2 cellular contexts compared by ENCODE assay signal in the genomic region with DNA sequence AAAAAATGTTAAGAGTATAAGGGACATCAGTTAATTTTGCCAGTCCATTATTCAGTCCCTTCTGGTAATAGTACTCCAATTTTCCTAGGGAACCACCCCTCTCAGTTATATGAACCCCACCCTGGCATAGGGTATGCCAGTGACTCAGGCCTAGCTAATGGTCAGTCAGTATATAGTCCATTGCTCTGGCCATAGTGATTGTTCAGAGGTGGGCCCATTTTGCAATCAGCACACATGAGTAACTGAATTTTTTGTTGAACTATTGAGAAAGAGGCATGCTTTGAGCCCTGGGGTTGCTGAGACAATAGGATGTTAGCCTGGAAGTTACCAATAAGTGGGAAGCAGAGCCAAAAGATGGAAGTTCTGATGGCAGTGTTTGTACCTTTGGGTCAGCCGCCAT.
TF ChIP-seq lines count a peak whose summit lies in the region.

No MANE protein-coding gene starts in this region.

TF ChIP-seq in K562, 482 proteins besides CTCF, POLR2A, EP300 and RAD21:
- TF ChIP-seq MYNN (IDR thresholded peaks at IDR 0.05) = no peak
- TF ChIP-seq MYNN (CRISPR knock-in tag; IDR thresholded peaks at IDR 0.05) = no peak
- TF ChIP-seq ETV1 (tag; conservative IDR thresholded peaks at IDR 0.05; ENCODE audit: low read depth) = no peak
- TF ChIP-seq DMBX1 (CRISPR knock-in tag; IDR thresholded peaks at IDR 0.05; ENCODE audit: borderline replicate concordance) = no peak
- TF ChIP-seq MAFK (IDR thresholded peaks at IDR 0.05; ENCODE audit: low read length) = no peak
- no peak for TF ChIP-seq SP1 (CRISPR knock-in tag; IDR thresholded peaks at IDR 0.05)
- TF ChIP-seq, protein P1, sequence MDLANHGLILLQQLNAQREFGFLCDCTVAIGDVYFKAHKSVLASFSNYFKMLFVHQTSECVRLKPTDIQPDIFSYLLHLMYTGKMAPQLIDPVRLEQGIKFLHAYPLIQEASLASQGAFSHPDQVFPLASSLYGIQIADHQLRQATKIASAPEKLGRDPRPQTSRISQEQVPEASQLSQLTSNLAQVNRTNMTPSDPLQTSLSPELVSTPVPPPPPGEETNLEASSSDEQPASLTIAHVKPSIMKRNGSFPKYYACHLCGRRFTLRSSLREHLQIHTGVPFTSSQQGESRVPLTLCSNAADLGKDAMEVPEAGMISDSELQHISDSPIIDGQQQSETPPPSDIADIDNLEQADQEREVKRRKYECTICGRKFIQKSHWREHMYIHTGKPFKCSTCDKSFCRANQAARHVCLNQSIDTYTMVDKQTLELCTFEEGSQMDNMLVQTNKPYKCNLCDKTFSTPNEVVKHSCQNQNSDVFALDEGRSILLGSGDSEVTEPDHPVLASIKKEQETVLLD (IDR thresholded peaks at IDR 0.05) = no peak
- TF ChIP-seq, protein P2, sequence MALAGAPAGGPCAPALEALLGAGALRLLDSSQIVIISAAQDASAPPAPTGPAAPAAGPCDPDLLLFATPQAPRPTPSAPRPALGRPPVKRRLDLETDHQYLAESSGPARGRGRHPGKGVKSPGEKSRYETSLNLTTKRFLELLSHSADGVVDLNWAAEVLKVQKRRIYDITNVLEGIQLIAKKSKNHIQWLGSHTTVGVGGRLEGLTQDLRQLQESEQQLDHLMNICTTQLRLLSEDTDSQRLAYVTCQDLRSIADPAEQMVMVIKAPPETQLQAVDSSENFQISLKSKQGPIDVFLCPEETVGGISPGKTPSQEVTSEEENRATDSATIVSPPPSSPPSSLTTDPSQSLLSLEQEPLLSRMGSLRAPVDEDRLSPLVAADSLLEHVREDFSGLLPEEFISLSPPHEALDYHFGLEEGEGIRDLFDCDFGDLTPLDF (CRISPR knock-in tag; IDR thresholded peaks at IDR 0.05) = no peak
- TF ChIP-seq, protein P3, sequence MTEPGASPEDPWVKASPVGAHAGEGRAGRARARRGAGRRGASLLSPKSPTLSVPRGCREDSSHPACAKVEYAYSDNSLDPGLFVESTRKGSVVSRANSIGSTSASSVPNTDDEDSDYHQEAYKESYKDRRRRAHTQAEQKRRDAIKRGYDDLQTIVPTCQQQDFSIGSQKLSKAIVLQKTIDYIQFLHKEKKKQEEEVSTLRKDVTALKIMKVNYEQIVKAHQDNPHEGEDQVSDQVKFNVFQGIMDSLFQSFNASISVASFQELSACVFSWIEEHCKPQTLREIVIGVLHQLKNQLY (CRISPR knock-in tag; conservative IDR thresholded peaks at IDR 0.05) = no peak
- TF ChIP-seq, protein P4, sequence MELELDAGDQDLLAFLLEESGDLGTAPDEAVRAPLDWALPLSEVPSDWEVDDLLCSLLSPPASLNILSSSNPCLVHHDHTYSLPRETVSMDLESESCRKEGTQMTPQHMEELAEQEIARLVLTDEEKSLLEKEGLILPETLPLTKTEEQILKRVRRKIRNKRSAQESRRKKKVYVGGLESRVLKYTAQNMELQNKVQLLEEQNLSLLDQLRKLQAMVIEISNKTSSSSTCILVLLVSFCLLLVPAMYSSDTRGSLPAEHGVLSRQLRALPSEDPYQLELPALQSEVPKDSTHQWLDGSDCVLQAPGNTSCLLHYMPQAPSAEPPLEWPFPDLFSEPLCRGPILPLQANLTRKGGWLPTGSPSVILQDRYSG (tag; conservative IDR thresholded peaks at IDR 0.05; ENCODE audit: low read depth) = no peak
- no peak for TF ChIP-seq SAFB2 (IDR thresholded peaks at IDR 0.05; ENCODE audit: borderline replicate concordance, low read depth, low read length, severe bottlenecking)
- no peak for TF ChIP-seq SPI1 (IDR thresholded peaks at IDR 0.05; ENCODE audit: borderline replicate concordance, low read depth, low read length)
- TF ChIP-seq TAF7 (tag; IDR thresholded peaks at IDR 0.05) = no peak
- no peak for TF ChIP-seq GTF2E2 (tag; IDR thresholded peaks at IDR 0.05)
- TF ChIP-seq XRCC3 (IDR thresholded peaks at IDR 0.05) = no peak

TF ChIP-seq in HepG2, 621 proteins besides CTCF, POLR2A, EP300 and RAD21 (continues in another document):
- TF ChIP-seq YEATS4 (CRISPR knock-in tag; IDR thresholded peaks at IDR 0.05; ENCODE audit: borderline replicate concordance) = 0 out of 2 replicates have a peak, but pooled peaks have one; percentile 35
- TF ChIP-seq, protein P5, sequence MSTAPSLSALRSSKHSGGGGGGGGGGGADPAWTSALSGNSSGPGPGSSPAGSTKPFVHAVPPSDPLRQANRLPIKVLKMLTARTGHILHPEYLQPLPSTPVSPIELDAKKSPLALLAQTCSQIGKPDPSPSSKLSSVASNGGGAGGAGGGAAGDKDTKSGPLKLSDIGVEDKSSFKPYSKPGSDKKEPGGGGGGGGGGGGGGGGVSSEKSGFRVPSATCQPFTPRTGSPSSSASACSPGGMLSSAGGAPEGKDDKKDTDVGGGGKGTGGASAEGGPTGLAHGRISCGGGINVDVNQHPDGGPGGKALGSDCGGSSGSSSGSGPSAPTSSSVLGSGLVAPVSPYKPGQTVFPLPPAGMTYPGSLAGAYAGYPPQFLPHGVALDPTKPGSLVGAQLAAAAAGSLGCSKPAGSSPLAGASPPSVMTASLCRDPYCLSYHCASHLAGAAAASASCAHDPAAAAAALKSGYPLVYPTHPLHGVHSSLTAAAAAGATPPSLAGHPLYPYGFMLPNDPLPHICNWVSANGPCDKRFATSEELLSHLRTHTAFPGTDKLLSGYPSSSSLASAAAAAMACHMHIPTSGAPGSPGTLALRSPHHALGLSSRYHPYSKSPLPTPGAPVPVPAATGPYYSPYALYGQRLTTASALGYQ (CRISPR knock-in tag; IDR thresholded peaks at IDR 0.05) = no peak
- no peak for TF ChIP-seq IKZF4 (CRISPR knock-in tag; IDR thresholded peaks at IDR 0.05; ENCODE audit: borderline replicate concordance, low read depth, not compliant biosample characterization)
- TF ChIP-seq HMG20A (CRISPR knock-in tag; IDR thresholded peaks at IDR 0.05; ENCODE audit: borderline replicate concordance) = 0 out of 2 replicates have a peak, but pooled peaks have one; percentile 30
- no peak for TF ChIP-seq RBM22 (optimal IDR thresholded peaks at IDR 0.05; ENCODE audit: low read length)
- peak; percentile 82 for TF ChIP-seq GATAD2A (CRISPR knock-in tag; IDR thresholded peaks at IDR 0.05)
- peak; percentile 76 for TF ChIP-seq ZNF644 (CRISPR knock-in tag; IDR thresholded peaks at IDR 0.05; ENCODE audit: low read depth)
- TF ChIP-seq FOXJ3 (CRISPR knock-in tag; IDR thresholded peaks at IDR 0.05; ENCODE audit: borderline replicate concordance) = no peak
- TF ChIP-seq, protein P6, sequence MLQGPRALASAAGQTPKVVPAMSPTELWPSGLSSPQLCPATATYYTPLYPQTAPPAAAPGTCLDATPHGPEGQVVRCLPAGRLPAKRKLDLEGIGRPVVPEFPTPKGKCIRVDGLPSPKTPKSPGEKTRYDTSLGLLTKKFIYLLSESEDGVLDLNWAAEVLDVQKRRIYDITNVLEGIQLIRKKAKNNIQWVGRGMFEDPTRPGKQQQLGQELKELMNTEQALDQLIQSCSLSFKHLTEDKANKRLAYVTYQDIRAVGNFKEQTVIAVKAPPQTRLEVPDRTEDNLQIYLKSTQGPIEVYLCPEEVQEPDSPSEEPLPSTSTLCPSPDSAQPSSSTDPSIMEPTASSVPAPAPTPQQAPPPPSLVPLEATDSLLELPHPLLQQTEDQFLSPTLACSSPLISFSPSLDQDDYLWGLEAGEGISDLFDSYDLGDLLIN (CRISPR knock-in tag; IDR thresholded peaks at IDR 0.05; ENCODE audit: borderline replicate concordance) = no peak
- TF ChIP-seq ZNF558 (CRISPR knock-in tag; IDR thresholded peaks at IDR 0.05; ENCODE audit: borderline replicate concordance) = no peak
- TF ChIP-seq STAT5B (CRISPR knock-in tag; IDR thresholded peaks at IDR 0.05) = no peak
- TF ChIP-seq, protein P7, sequence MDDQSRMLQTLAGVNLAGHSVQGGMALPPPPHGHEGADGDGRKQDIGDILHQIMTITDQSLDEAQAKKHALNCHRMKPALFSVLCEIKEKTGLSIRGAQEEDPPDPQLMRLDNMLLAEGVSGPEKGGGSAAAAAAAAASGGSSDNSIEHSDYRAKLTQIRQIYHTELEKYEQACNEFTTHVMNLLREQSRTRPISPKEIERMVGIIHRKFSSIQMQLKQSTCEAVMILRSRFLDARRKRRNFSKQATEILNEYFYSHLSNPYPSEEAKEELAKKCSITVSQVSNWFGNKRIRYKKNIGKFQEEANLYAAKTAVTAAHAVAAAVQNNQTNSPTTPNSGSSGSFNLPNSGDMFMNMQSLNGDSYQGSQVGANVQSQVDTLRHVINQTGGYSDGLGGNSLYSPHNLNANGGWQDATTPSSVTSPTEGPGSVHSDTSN (CRISPR knock-in tag; IDR thresholded peaks at IDR 0.05; ENCODE audit: borderline replicate concordance) = no peak
- no peak for TF ChIP-seq EEA1 (CRISPR knock-in tag; IDR thresholded peaks at IDR 0.05; ENCODE audit: borderline replicate concordance)
- TF ChIP-seq, protein P8, sequence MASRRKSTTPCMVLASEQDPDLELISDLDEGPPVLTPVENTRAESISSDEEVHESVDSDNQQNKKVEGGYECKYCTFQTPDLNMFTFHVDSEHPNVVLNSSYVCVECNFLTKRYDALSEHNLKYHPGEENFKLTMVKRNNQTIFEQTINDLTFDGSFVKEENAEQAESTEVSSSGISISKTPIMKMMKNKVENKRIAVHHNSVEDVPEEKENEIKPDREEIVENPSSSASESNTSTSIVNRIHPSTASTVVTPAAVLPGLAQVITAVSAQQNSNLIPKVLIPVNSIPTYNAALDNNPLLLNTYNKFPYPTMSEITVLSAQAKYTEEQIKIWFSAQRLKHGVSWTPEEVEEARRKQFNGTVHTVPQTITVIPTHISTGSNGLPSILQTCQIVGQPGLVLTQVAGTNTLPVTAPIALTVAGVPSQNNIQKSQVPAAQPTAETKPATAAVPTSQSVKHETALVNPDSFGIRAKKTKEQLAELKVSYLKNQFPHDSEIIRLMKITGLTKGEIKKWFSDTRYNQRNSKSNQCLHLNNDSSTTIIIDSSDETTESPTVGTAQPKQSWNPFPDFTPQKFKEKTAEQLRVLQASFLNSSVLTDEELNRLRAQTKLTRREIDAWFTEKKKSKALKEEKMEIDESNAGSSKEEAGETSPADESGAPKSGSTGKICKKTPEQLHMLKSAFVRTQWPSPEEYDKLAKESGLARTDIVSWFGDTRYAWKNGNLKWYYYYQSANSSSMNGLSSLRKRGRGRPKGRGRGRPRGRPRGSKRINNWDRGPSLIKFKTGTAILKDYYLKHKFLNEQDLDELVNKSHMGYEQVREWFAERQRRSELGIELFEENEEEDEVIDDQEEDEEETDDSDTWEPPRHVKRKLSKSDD (CRISPR knock-in tag; IDR thresholded peaks at IDR 0.05; ENCODE audit: low read depth) = 0 out of 2 replicates have a peak, but pooled peaks have one; percentile 46
- TF ChIP-seq ZNF337 (CRISPR knock-in tag; IDR thresholded peaks at IDR 0.05; ENCODE audit: borderline replicate concordance, low read depth) = no peak
- peak; percentile 55; the same call in 1 of the 2 replicates for TF ChIP-seq FOXA3 (CRISPR knock-in tag; IDR thresholded peaks at IDR 0.05)
- no peak for TF ChIP-seq ZNF557 (CRISPR knock-in tag; IDR thresholded peaks at IDR 0.05)
- TF ChIP-seq, protein P9, sequence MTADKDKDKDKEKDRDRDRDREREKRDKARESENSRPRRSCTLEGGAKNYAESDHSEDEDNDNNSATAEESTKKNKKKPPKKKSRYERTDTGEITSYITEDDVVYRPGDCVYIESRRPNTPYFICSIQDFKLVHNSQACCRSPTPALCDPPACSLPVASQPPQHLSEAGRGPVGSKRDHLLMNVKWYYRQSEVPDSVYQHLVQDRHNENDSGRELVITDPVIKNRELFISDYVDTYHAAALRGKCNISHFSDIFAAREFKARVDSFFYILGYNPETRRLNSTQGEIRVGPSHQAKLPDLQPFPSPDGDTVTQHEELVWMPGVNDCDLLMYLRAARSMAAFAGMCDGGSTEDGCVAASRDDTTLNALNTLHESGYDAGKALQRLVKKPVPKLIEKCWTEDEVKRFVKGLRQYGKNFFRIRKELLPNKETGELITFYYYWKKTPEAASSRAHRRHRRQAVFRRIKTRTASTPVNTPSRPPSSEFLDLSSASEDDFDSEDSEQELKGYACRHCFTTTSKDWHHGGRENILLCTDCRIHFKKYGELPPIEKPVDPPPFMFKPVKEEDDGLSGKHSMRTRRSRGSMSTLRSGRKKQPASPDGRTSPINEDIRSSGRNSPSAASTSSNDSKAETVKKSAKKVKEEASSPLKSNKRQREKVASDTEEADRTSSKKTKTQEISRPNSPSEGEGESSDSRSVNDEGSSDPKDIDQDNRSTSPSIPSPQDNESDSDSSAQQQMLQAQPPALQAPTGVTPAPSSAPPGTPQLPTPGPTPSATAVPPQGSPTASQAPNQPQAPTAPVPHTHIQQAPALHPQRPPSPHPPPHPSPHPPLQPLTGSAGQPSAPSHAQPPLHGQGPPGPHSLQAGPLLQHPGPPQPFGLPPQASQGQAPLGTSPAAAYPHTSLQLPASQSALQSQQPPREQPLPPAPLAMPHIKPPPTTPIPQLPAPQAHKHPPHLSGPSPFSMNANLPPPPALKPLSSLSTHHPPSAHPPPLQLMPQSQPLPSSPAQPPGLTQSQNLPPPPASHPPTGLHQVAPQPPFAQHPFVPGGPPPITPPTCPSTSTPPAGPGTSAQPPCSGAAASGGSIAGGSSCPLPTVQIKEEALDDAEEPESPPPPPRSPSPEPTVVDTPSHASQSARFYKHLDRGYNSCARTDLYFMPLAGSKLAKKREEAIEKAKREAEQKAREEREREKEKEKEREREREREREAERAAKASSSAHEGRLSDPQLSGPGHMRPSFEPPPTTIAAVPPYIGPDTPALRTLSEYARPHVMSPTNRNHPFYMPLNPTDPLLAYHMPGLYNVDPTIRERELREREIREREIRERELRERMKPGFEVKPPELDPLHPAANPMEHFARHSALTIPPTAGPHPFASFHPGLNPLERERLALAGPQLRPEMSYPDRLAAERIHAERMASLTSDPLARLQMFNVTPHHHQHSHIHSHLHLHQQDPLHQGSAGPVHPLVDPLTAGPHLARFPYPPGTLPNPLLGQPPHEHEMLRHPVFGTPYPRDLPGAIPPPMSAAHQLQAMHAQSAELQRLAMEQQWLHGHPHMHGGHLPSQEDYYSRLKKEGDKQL (CRISPR knock-in tag; IDR thresholded peaks at IDR 0.05; ENCODE audit: low read depth) = no peak
- TF ChIP-seq ZFYVE20 (CRISPR knock-in tag; IDR thresholded peaks at IDR 0.05; ENCODE audit: borderline replicate concordance, low read depth) = no peak
- TF ChIP-seq SOX13 (IDR thresholded peaks at IDR 0.05) = peak; percentile 78
- TF ChIP-seq SOX13 (CRISPR knock-in tag; conservative IDR thresholded peaks at IDR 0.05 in 1 of 2, IDR thresholded peaks at IDR 0.05 in 1 of 2) = peak in 1 of 2 experiments; percentile 92; a peak in 2 of 4 replicates
- peak; percentile 46 for TF ChIP-seq HNF4A (CRISPR knock-in tag; IDR thresholded peaks at IDR 0.05)
- TF ChIP-seq RCOR2 (CRISPR knock-in tag; IDR thresholded peaks at IDR 0.05) = 0 out of 2 replicates have a peak, but pooled peaks have one; percentile 26
- TF ChIP-seq, protein P10, sequence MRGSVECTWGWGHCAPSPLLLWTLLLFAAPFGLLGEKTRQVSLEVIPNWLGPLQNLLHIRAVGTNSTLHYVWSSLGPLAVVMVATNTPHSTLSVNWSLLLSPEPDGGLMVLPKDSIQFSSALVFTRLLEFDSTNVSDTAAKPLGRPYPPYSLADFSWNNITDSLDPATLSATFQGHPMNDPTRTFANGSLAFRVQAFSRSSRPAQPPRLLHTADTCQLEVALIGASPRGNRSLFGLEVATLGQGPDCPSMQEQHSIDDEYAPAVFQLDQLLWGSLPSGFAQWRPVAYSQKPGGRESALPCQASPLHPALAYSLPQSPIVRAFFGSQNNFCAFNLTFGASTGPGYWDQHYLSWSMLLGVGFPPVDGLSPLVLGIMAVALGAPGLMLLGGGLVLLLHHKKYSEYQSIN (CRISPR knock-in tag; IDR thresholded peaks at IDR 0.05; ENCODE audit: borderline replicate concordance) = no peak
